Comparison of ENCODE assay signal across 2 cellular contexts in the genomic region with DNA sequence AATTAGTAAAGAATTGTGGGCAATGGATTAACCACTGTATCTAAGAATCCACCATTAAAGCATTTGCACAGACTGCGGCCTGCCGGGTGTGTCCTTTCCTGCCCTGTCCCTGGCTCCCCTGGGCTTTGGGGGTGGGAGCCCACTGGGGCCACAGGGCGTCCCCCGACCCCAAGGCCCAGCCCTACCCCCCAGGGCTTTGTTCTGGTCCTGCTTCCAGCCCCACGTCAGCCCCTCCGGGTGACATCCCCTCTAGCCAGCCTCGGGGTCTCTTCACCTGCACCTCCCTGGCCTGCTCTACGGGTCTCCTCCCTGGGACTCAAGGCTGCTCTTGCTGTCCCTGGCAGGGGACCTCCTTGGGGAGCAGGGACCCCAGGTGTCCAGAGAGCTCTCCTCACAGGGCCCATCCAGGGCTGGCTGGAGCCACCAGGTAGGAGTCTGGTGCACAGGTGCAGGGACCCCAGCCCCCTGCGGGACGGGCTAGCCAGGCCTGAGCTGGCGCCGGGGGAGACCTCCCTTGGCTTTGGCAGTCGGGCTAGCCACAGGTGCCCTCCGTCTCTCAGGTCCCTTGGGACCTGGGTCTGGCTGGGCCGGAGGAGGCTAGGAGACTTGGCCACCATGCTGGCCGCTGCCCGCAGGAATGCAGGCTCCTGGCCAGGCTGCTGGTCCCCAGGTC.
TF ChIP-seq lines count a peak whose summit lies in the region.

No MANE protein-coding gene starts in this region.

TF ChIP-seq in GM23338, 12 proteins besides CTCF, POLR2A, EP300 and RAD21:
- TF ChIP-seq ZNF331 (CRISPR knock-in tag; IDR thresholded peaks at IDR 0.05; ENCODE audit: low read depth) (no peak), POLR2AphosphoS5 (IDR thresholded peaks at IDR 0.05; ENCODE audit: low read depth) (0 out of 2 replicates have a peak, but pooled peaks have one; percentile 15)

TF ChIP-seq in K562, 482 proteins besides CTCF, POLR2A, EP300 and RAD21:
- TF ChIP-seq ZC3H8 (IDR thresholded peaks at IDR 0.05), result no peak
- peak; percentile 43 for TF ChIP-seq POLR2G (IDR thresholded peaks at IDR 0.05; ENCODE audit: low read depth, low read length)
- TF ChIP-seq ZNF347 (CRISPR knock-in tag; IDR thresholded peaks at IDR 0.05; ENCODE audit: low read depth), result no peak
- TF ChIP-seq MXI1 (IDR thresholded peaks at IDR 0.05; ENCODE audit: low read depth, low read length), result no peak
